Comparison of ENCODE assay signal across 8 cellular contexts in the genomic region with DNA sequence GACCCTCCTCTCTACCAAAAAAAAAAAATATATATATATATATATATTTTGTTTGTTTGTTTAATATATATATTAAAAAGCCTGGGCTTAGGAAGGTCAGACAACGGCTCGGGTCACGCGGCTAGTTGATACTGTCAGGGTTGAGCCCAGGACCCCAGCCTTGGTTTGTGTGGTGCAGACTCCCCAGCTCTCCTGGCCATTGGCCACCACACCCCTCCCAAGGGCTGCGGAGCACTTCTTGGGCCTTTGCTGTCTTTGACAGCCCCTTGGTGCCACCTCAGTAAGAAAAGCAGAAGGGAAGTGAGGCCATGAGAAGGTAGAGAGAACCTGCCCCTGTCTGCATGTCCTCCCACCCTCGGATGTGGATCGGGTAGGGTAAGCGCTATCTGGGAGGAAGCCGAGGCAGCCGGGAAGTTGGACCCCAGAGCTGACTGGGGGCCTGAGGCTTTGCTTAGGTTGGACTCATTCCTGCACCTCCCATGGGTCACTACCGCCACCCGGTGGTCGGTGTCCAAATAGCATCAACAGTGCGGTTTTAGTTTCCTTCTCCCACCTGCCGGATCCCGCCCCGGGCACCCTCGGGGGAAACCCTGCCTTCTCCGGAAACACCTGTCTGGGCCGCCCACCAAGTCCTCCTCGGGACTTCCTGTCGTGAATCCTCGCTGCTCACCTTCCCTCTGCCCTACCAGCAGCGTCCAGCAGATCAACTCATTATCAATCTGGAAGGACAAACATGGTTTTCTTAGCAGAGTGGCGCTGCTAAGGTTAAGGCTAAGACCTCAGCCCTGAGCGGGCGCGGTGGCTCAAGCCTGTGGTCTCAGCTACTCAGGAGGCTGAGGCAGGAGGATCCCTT.
DNase-seq lines count a peak whose midpoint lies in the region; ATAC-seq and TF ChIP-seq lines count a peak whose summit lies in the region.

No MANE protein-coding gene starts in this region.

- in situ Hi-C loops in astrocyte of the cerebellum (cut with HindIII; ENCODE audit: low sequenced_read_pairs): loop anchor here (25.0 kb wide), 2 partner anchors 274 to 424 kb away; no protein-coding TSS in a partner anchor

- peak; percentile 86 for ATAC-seq in HG02885 (IDR thresholded peaks at IDR 0.05; ENCODE audit: poor library complexity, unreplicated experiment)

- H3K4me3 ChIP-seq in astrocyte of the cerebellum (ENCODE audit: low read depth, low read length) (peak overlapping the region; percentile 33), skeletal muscle cell (ENCODE audit: low read depth, low read length) (peak overlapping the region; percentile 33)

- peak; percentile 45 to 74 for DNase-seq in NCI-H524 (lab: John Stamatoyannopoulos, UW)
- DNase-seq in NCI-H524 treated with DMSO at 0.1 percent for 48 hours (lab: John Stamatoyannopoulos, UW): no peak
- DNase-seq in NCI-H1436 treated with DMSO at 0.1 percent for 48 hours (lab: John Stamatoyannopoulos, UW): peak; percentile 62
- peak; percentile 84 for DNase-seq in T-helper 2 cell treated with Interferon-gamma antibody and Interleukin-4, amounts not matched to agents 5 μg/mL and 100 μg/mL, for 36 hours (ENCODE audit: low spot score)
- DNase-seq in astrocyte of the cerebellum (ENCODE audit: low read depth): peak; percentile 16
- DNase-seq in iPS DF 19.7 (ENCODE audit: low read depth, low spot score): peak; percentile 64
- peak; percentile 4 for DNase-seq in skeletal muscle cell (ENCODE audit: low read depth)

- H3K27ac Mint-ChIP-seq in T-helper 2 cell treated with Interferon-gamma antibody and Interleukin-4, amounts not matched to agents 5 μg/mL and 100 μg/mL, for 36 hours: peak overlapping the region; percentile 61

- peaks cover 7% of the 10 kb centered on the region for H3K4me1 Mint-ChIP-seq in T-helper 2 cell treated with Interferon-gamma antibody and Interleukin-4, amounts not matched to agents 5 μg/mL and 100 μg/mL, for 36 hours (ENCODE audit: low read depth)

- peak; percentile 83 for TF ChIP-seq CTCF in astrocyte of the cerebellum (IDR thresholded peaks at IDR 0.05; ENCODE audit: low read depth, low read length, missing control alignments)

- H3K9me3 Mint-ChIP-seq in T-helper 2 cell treated with Interferon-gamma antibody and Interleukin-4, amounts not matched to agents 5 μg/mL and 100 μg/mL, for 36 hours: no peaks in the 10 kb centered on the region

- no peaks in the 10 kb centered on the region for H3K27me3 Mint-ChIP-seq in T-helper 2 cell treated with Interferon-gamma antibody and Interleukin-4, amounts not matched to agents 5 μg/mL and 100 μg/mL, for 36 hours (ENCODE audit: low read depth)

- H3K36me3 Mint-ChIP-seq in T-helper 2 cell treated with Interferon-gamma antibody and Interleukin-4, amounts not matched to agents 5 μg/mL and 100 μg/mL, for 36 hours (ENCODE audit: low read depth): no peaks in the 10 kb centered on the region

- H3K4me3 Mint-ChIP-seq in T-helper 2 cell treated with Interferon-gamma antibody and Interleukin-4, amounts not matched to agents 5 μg/mL and 100 μg/mL, for 36 hours: peak overlapping the region; percentile 86
